In the genomic region with DNA sequence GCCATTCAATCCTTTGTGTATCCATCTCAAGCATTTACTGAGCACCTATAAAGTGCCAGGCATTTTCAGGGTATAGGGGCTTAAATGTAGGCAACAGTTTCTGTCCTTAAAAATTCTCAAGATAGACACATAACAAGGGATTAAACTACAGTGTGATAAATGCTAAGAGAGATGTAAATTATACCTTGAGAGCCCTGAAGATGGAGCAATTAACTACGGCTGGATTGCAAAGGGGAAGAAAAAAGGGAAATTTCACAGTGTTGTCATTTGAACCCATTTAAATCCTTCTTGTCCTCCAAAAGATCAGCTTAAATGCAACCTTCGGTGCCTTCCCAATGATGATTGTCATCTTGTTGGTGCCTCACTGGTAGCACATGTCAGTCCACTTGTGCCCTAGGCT, we compare ENCODE assay signal across 8 cellular contexts. TPM values are rescaled to one million over a fixed set of nuclear protein-coding genes. Genes with fewer than 3 reads are reported as not detected.
DNase-seq lines count a peak whose midpoint lies in the region; ATAC-seq and TF ChIP-seq lines count a peak whose summit lies in the region.
"Had no signal": no experiment of that assay in that cellular context is flagged by ENCODE, and none has a peak within 500 bp of the region (broad histone marks: within the 10 kb centered on the region; RNA-seq: fewer than 3 reads in every experiment).

No MANE protein-coding gene starts in this region.

- H3K4me3 ChIP-seq in GM12864 (ENCODE audit: low read depth, low read length) (peak overlapping the region; percentile 28; the same call in 1 of the 2 replicates), dorsolateral prefrontal cortex (peak overlapping the region in 32 of 59 donors; percentile 1 to 58 (median 24)), gastrocnemius medialis (peak overlapping the region; percentile 42 to 51 (median 44))

- DNase-seq in GM12864 (ENCODE audit: low read depth): no peak
- DNase-seq in NOMO-1 (lab: John Stamatoyannopoulos, UW; ENCODE audit: unreplicated experiment in 2 of 2): peak; percentile 52 to 64
- no peak for DNase-seq in dorsolateral prefrontal cortex
- DNase-seq in gastrocnemius medialis: no peak
- DNase-seq in foreskin melanocyte: no peak
- DNase-seq in G401 (ENCODE audit: low spot score): no peak

- ATAC-seq in gastrocnemius medialis (peak in 1 of 2 donors; percentile 15), HG03196 (IDR thresholded peaks at IDR 0.05; ENCODE audit: unreplicated experiment) (no peak)

- TF ChIP-seq POLR2A in gastrocnemius medialis (IDR thresholded peaks at IDR 0.05): no peak

- H3K27me3 ChIP-seq in dorsolateral prefrontal cortex: no peaks in the 10 kb centered on the region
- H3K27me3 ChIP-seq in gastrocnemius medialis: no peaks in the 10 kb centered on the region

- TF ChIP-seq CTCF in GM12864 (IDR thresholded peaks at IDR 0.05; ENCODE audit: low read depth, low read length, missing control alignments) (no peak), dorsolateral prefrontal cortex (IDR thresholded peaks at IDR 0.05 in 54 of 56, conservative IDR thresholded peaks at IDR 0.05 in 2 of 56; ENCODE audit: low read depth in 1 of 56, partially characterized antibody in 56 of 56) (peak in 18 of 56 donors; percentile 5 to 39 (median 22)), gastrocnemius medialis (IDR thresholded peaks at IDR 0.05 in 4 of 5, conservative IDR thresholded peaks at IDR 0.05 in 1 of 5) (no peak)

- intact Hi-C loops in dorsolateral prefrontal cortex (cut with DNase I) (loop anchor here in 1 of 2 donors (10.0 kb wide), 1 partner anchor 58 kb away; no protein-coding TSS in a partner anchor), gastrocnemius medialis (cut with DNase I; ENCODE audit: low total_unique reads) (no loop called here)

- H3K4me1 ChIP-seq in gastrocnemius medialis: peaks cover 8% of the 10 kb centered on the region in 2 donors

- H3K27ac ChIP-seq in dorsolateral prefrontal cortex (peak overlapping the region in 34 of 59 donors; percentile 3 to 81 (median 49)), gastrocnemius medialis (peak overlapping the region in 1 of 4 donors; percentile 5)

- H3K9me3 ChIP-seq in gastrocnemius medialis: no peaks in the 10 kb centered on the region

- no peaks in the 10 kb centered on the region for H3K36me3 ChIP-seq in gastrocnemius medialis

- in situ Hi-C loops in gastrocnemius medialis (cut with MboI; ENCODE audit: low sequenced_read_pairs in 4 of 4): loop anchor here in 1 of 4 donors (10.0 kb wide), 1 partner anchor 78 kb away; no protein-coding TSS in a partner anchor
- in situ Hi-C loops in G401 (cut with HindIII; ENCODE audit: low sequenced_read_pairs): no loop called here

RNA-seq across cellular contexts. Expression of a gene that starts 11.5 kb away (rescaled TPM):
- total RNA-seq in dorsolateral prefrontal cortex (under 1 TPM in 1 of 120 experiments, not detected in 119; 0.60 TPM), gastrocnemius medialis (not detected)
- not detected in 2 replicates for total RNA-seq in G401 (2014; rRNA removed; shearing (Covaris generic))
- total RNA-seq: lung microvascular endothelial cell had no signal

RNA-seq across cellular contexts. Expression of a gene that starts 16.3 kb away (rescaled TPM):
- total RNA-seq in dorsolateral prefrontal cortex (not detected), gastrocnemius medialis (not detected)
- not detected in 2 replicates for total RNA-seq in G401 (2014; rRNA removed; shearing (Covaris generic))
- total RNA-seq: lung microvascular endothelial cell had no signal

Comparison
In these comparisons a context has a peak if more than half of its experiments do, and no peak if none do; other contexts are left out.
1. DNase-seq: peak in NOMO-1 (2 of 2); none in GM12864 (single experiment), dorsolateral prefrontal cortex (0 of 10), gastrocnemius medialis (0 of 2), foreskin melanocyte (single experiment) and G401 (single experiment).
2. Peak in every context shown above with its lines, with median percentiles within 50 percentile points of each other: H3K4me3 ChIP-seq.